9 cellular contexts compared by ENCODE assay signal in genomic region chr2:69816923-69817542, GRCh38. TPM values are rescaled to one million over a fixed set of nuclear protein-coding genes. Genes with fewer than 3 reads are reported as not detected.
DNase-seq lines count a peak whose midpoint lies in the region; ATAC-seq and TF ChIP-seq lines count a peak whose summit lies in the region.
"Had no signal": no experiment of that assay in that cellular context is flagged by ENCODE, and none has a peak within 500 bp of the region (broad histone marks: within the 10 kb centered on the region; RNA-seq: fewer than 3 reads in every experiment).

No MANE protein-coding gene starts in this region.

- H3K27me3 Mint-ChIP-seq in CD8-positive, alpha-beta memory T cell, result no peaks in the 10 kb centered on the region
- H3K27me3 Mint-ChIP-seq in activated B cell treated with CpG ODN at 0.5 μM for 24 hours, result no peaks in the 10 kb centered on the region
- H3K27me3 Mint-ChIP-seq: IgD-negative memory B cell had no signal

- H3K36me3 ChIP-seq in CD8-positive, alpha-beta memory T cell (ENCODE audit: insufficient read depth, low read length), result no peaks in the 10 kb centered on the region

- no peaks in the 10 kb centered on the region for H3K9me3 Mint-ChIP-seq in CD8-positive, alpha-beta memory T cell
- H3K9me3 Mint-ChIP-seq in activated B cell treated with CpG ODN at 0.5 μM for 24 hours, result no peaks in the 10 kb centered on the region
- H3K9me3 Mint-ChIP-seq: IgD-negative memory B cell had no signal

- H3K27ac Mint-ChIP-seq in CD8-positive, alpha-beta memory T cell, result no peak overlapping the region
- H3K27ac Mint-ChIP-seq in activated B cell treated with CpG ODN at 0.5 μM for 24 hours, result no peak overlapping the region
- H3K27ac Mint-ChIP-seq: IgD-negative memory B cell had no signal

- peak; percentile 64 for TF ChIP-seq CTCF in activated B cell treated with CpG ODN at 0.5 μM for 24 hours (IDR thresholded peaks at IDR 0.05)

- CTCF ChIA-PET in CD8-positive, alpha-beta memory T cell (lab: Charles Lee), result interaction anchor here (0.6 to 11.8 kb wide), 23 partner anchors 10 to 476 kb away, joined by 3 to 194 read pairs (median 4); partner anchors contain the start of genes AAK1, ANXA4, NFU1 and SNRPG
- CTCF ChIA-PET in activated B cell treated with CpG ODN at 0.5 μM for 24 hours (lab: Charles Lee), result interaction anchor here (0.7 to 13.5 kb wide), 25 partner anchors 10 to 178 kb away, joined by 3 to 362 read pairs (median 6); partner anchors contain the start of genes ANXA4 and GMCL1

- peak; percentile 46 to 81 (median 74) for DNase-seq in CD8-positive, alpha-beta memory T cell
- DNase-seq in NCI-H345 (lab: John Stamatoyannopoulos, UW) (peak; percentile 90), activated B cell treated with CpG ODN at 0.5 μM for 24 hours (no peak), caudate nucleus (lab: John Stamatoyannopoulos, UW) (peak in 46 of 61 donors; percentile 3 to 91 (median 44)), kidney tubule cell (ENCODE audit: low spot score) (peak; percentile 91)
- DNase-seq in stimulated activated CD4-positive, alpha-beta T cell treated with anti-CD3 and anti-CD28 coated beads, Interleukin-2, amount 100 ng/mL, for 48 hours, result peak; percentile 51 to 66

- peaks cover 4 to 30% (median 13%) of the 10 kb centered on the region in 3 donors for H3K36me3 Mint-ChIP-seq in CD8-positive, alpha-beta memory T cell
- peaks cover 31% of the 10 kb centered on the region for H3K36me3 Mint-ChIP-seq in activated B cell treated with CpG ODN at 0.5 μM for 24 hours (ENCODE audit: low read depth)

- no peaks in the 10 kb centered on the region for H3K4me1 ChIP-seq in CD8-positive, alpha-beta memory T cell (ENCODE audit: insufficient read depth, low read length)

- POLR2A ChIA-PET in CD8-positive, alpha-beta memory T cell (lab: Charles Lee), result interaction anchor here (0.6 to 0.9 kb wide), 2 partner anchors 12 to 74 kb away, joined by 3 to 4 read pairs; no protein-coding TSS in a partner anchor
- POLR2A ChIA-PET in activated B cell treated with CpG ODN at 0.5 μM for 24 hours (lab: Charles Lee), result interaction anchor here (0.5 to 2.3 kb wide), 3 partner anchors 14 to 173 kb away, joined by 3 to 12 read pairs (median 6); no protein-coding TSS in a partner anchor

- peaks cover 2 to 9% (median 5%) of the 10 kb centered on the region in 3 donors for H3K4me1 Mint-ChIP-seq in CD8-positive, alpha-beta memory T cell
- H3K4me1 Mint-ChIP-seq in activated B cell treated with CpG ODN at 0.5 μM for 24 hours, result peaks cover 5% of the 10 kb centered on the region

- ATAC-seq in HG02642 (IDR thresholded peaks at IDR 0.05; ENCODE audit: poor library complexity, unreplicated experiment) (peak; percentile 61), activated B cell treated with CpG ODN at 0.5 μM for 24 hours (ENCODE audit: low read depth) (peak; percentile 89), GM21515 (IDR thresholded peaks at IDR 0.05; ENCODE audit: unreplicated experiment) (no peak)

- no peak overlapping the region for H3K27ac ChIP-seq in CD8-positive, alpha-beta memory T cell (ENCODE audit: low read depth, low read length)
- no peak overlapping the region for H3K27ac ChIP-seq in caudate nucleus (ENCODE audit: low read depth, low read length)

- intact Hi-C loops in activated B cell treated with CpG ODN at 0.5 μM for 24 hours (cut with micrococcal nuclease), result loop anchor here (1.0 to 2.0 kb wide), 5 partner anchors 12 to 258 kb away; partner anchors contain the start of gene GMCL1

- no peak overlapping the region for H3K4me3 ChIP-seq in CD8-positive, alpha-beta memory T cell (ENCODE audit: low read length)

- H3K9me3 ChIP-seq in CD8-positive, alpha-beta memory T cell (ENCODE audit: low read length), result no peaks in the 10 kb centered on the region

- no peak overlapping the region for H3K4me3 Mint-ChIP-seq in CD8-positive, alpha-beta memory T cell
- no peak overlapping the region for H3K4me3 Mint-ChIP-seq in activated B cell treated with CpG ODN at 0.5 μM for 24 hours
- H3K4me3 Mint-ChIP-seq: IgD-negative memory B cell had no signal

- no peaks in the 10 kb centered on the region for H3K27me3 ChIP-seq in CD8-positive, alpha-beta memory T cell (ENCODE audit: insufficient read depth, low read length, poor library complexity, severe bottlenecking)

RNA-seq across cellular contexts. Expression of gene GMCL1, which starts 12.4 kb away (rescaled TPM):
- total RNA-seq in CD8-positive, alpha-beta memory T cell, result 10 to 100 TPM; 15.5 to 17.6 TPM
- 38.4 TPM for polyA plus RNA-seq in CD8-positive, alpha-beta memory T cell
- total RNA-seq in activated B cell treated with CpG ODN at 0.5 μM for 24 hours, result 8.0 and 13.0 TPM in 2 replicates
